In genomic region chr19:9936151-9937000, GRCh38 we compare ENCODE assay signal across 8 cellular contexts. TPM values are rescaled to one million over a fixed set of nuclear protein-coding genes. Genes with fewer than 3 reads are reported as not detected.
DNase-seq lines count a peak whose midpoint lies in the region; ATAC-seq, FAIRE-seq and TF ChIP-seq lines count a peak whose summit lies in the region.

OLFM2 (minus strand) TSS chr19:9936515; CDS start chr19:9936366, 149 bp downstream.

- FAIRE-seq in H54 (lab: Jason Lieb, UNC) = no peak

- H3K36me3 Mint-ChIP-seq in activated CD4-positive, alpha-beta T cell treated with anti-CD3 and anti-CD28 coated beads for 36 hours (ENCODE audit: low read depth) = no peaks in the 10 kb centered on the region
- H3K36me3 Mint-ChIP-seq in activated T-helper 1 cell treated with anti-CD3 and anti-CD28 coated beads, Interleukin-12 subunit alpha, Interleukin-12 subunit beta, Interleukin-2, Interleukin-4 antibody, amounts not matched to agents 30 ng/mL and 10 ng/mL and 1 ng/mL, durations not matched to agents 14 hours and 24 hours and 36 hours (ENCODE audit: low read depth) = no peaks in the 10 kb centered on the region

- TF ChIP-seq POLR2A in H54 (IDR thresholded peaks at IDR 0.05; ENCODE audit: low read depth, low read length) = no peak

- H3K9me3 ChIP-seq in iPS-18c (ENCODE audit: control insufficient read depth, insufficient read depth, low read length) = peaks cover 2% of the 10 kb centered on the region

- POLR2A ChIA-PET in activated CD4-positive, alpha-beta T cell treated with anti-CD3 and anti-CD28 coated beads for 36 hours (lab: Charles Lee) = no interaction called here

- intact Hi-C loops in activated CD4-positive, alpha-beta T cell treated with anti-CD3 and anti-CD28 coated beads for 36 hours (cut with DNase I, micrococcal nuclease) = loop anchor here in 1 of 2 experiments (10.0 kb wide), 1 partner anchor 448 kb away; the partner anchor contains the start of gene TYK2
- intact Hi-C loops in activated T-helper 1 cell treated with anti-CD3 and anti-CD28 coated beads, Interleukin-12 subunit alpha, Interleukin-12 subunit beta, Interleukin-2, Interleukin-4 antibody, amounts not matched to agents 30 ng/mL and 10 ng/mL and 1 ng/mL, durations not matched to agents 14 hours and 24 hours and 36 hours (cut with micrococcal nuclease) = no loop called here

- peaks cover 45% of the 10 kb centered on the region for H3K27me3 Mint-ChIP-seq in activated CD4-positive, alpha-beta T cell treated with anti-CD3 and anti-CD28 coated beads for 36 hours
- H3K27me3 Mint-ChIP-seq in activated T-helper 1 cell treated with anti-CD3 and anti-CD28 coated beads, Interleukin-12 subunit alpha, Interleukin-12 subunit beta, Interleukin-2, Interleukin-4 antibody, amounts not matched to agents 30 ng/mL and 10 ng/mL and 1 ng/mL, durations not matched to agents 14 hours and 24 hours and 36 hours (ENCODE audit: insufficient read depth) = peaks cover 51% of the 10 kb centered on the region

- CTCF ChIA-PET in activated CD4-positive, alpha-beta T cell treated with anti-CD3 and anti-CD28 coated beads for 36 hours (lab: Charles Lee) = no interaction called here

- peak; percentile 49 for DNase-seq in activated CD4-positive, alpha-beta T cell treated with anti-CD3 and anti-CD28 coated beads for 36 hours
- DNase-seq in activated CD4-positive, alpha-beta T cell treated with anti-CD3 and anti-CD28 coated beads for 1 hour = no peak
- DNase-seq in activated T-helper 1 cell treated with anti-CD3 and anti-CD28 coated beads, Interleukin-12 subunit alpha, Interleukin-12 subunit beta, Interleukin-2, Interleukin-4 antibody, amounts not matched to agents 30 ng/mL and 10 ng/mL and 1 ng/mL, durations not matched to agents 14 hours and 24 hours and 36 hours (ENCODE audit: low spot score) = no peak
- DNase-seq in stimulated activated naive CD4-positive, alpha-beta T cell treated with Interleukin-2 at 50 U/mL for 16 hours (lab: John Stamatoyannopoulos, UW) = peak; percentile 17
- DNase-seq in NCI-H226 (no peak), H54 (ENCODE audit: insufficient read length, low spot score) (no peak), cerebellar nuclear complex (lab: John Stamatoyannopoulos, UW) (no peak)

- no peaks in the 10 kb centered on the region for H3K9me3 Mint-ChIP-seq in activated CD4-positive, alpha-beta T cell treated with anti-CD3 and anti-CD28 coated beads for 36 hours (ENCODE audit: low read depth)
- no peaks in the 10 kb centered on the region for H3K9me3 Mint-ChIP-seq in activated T-helper 1 cell treated with anti-CD3 and anti-CD28 coated beads, Interleukin-12 subunit alpha, Interleukin-12 subunit beta, Interleukin-2, Interleukin-4 antibody, amounts not matched to agents 30 ng/mL and 10 ng/mL and 1 ng/mL, durations not matched to agents 14 hours and 24 hours and 36 hours

- H3K27ac Mint-ChIP-seq in activated CD4-positive, alpha-beta T cell treated with anti-CD3 and anti-CD28 coated beads for 36 hours = peak within 1 kb of the TSS; percentile 9
- H3K27ac Mint-ChIP-seq in activated T-helper 1 cell treated with anti-CD3 and anti-CD28 coated beads, Interleukin-12 subunit alpha, Interleukin-12 subunit beta, Interleukin-2, Interleukin-4 antibody, amounts not matched to agents 30 ng/mL and 10 ng/mL and 1 ng/mL, durations not matched to agents 14 hours and 24 hours and 36 hours = no peak within 1 kb of the TSS

- H3K4me3 Mint-ChIP-seq in activated CD4-positive, alpha-beta T cell treated with anti-CD3 and anti-CD28 coated beads for 36 hours = peak within 1 kb of the TSS; percentile 57
- peak within 1 kb of the TSS; percentile 44 for H3K4me3 Mint-ChIP-seq in activated T-helper 1 cell treated with anti-CD3 and anti-CD28 coated beads, Interleukin-12 subunit alpha, Interleukin-12 subunit beta, Interleukin-2, Interleukin-4 antibody, amounts not matched to agents 30 ng/mL and 10 ng/mL and 1 ng/mL, durations not matched to agents 14 hours and 24 hours and 36 hours

- peak within 1 kb of the TSS; percentile 75 for H3K4me3 ChIP-seq in iPS-18c (ENCODE audit: insufficient read depth, low read depth, low read length)

- peaks cover 20% of the 10 kb centered on the region for H3K4me1 Mint-ChIP-seq in activated CD4-positive, alpha-beta T cell treated with anti-CD3 and anti-CD28 coated beads for 36 hours
- peaks cover 21% of the 10 kb centered on the region for H3K4me1 Mint-ChIP-seq in activated T-helper 1 cell treated with anti-CD3 and anti-CD28 coated beads, Interleukin-12 subunit alpha, Interleukin-12 subunit beta, Interleukin-2, Interleukin-4 antibody, amounts not matched to agents 30 ng/mL and 10 ng/mL and 1 ng/mL, durations not matched to agents 14 hours and 24 hours and 36 hours (ENCODE audit: low read depth)

- no peak for ATAC-seq in activated CD4-positive, alpha-beta T cell treated with anti-CD3 and anti-CD28 coated beads for 36 hours

RNA-seq across cellular contexts. Expression of gene OLFM2, which starts in this region (rescaled TPM):
- 1 to 10 TPM; 1.3 to 1.8 TPM for total RNA-seq in activated CD4-positive, alpha-beta T cell treated with anti-CD3 and anti-CD28 coated beads for 36 hours
- 0.78 and 1.6 TPM in 2 replicates for total RNA-seq in activated T-helper 1 cell treated with anti-CD3 and anti-CD28 coated beads, Interleukin-12 subunit alpha, Interleukin-12 subunit beta, Interleukin-2, Interleukin-4 antibody, amounts not matched to agents 30 ng/mL and 10 ng/mL and 1 ng/mL, durations not matched to agents 14 hours and 24 hours and 36 hours

Comparison
In these comparisons a context has a peak if more than half of its experiments do, and no peak if none do; other contexts are left out.
1. DNase-seq: peak in activated CD4-positive, alpha-beta T cell treated with anti-CD3 and anti-CD28 coated beads for 36 hours (single experiment) and stimulated activated naive CD4-positive, alpha-beta T cell treated with Interleukin-2 at 50 U/mL for 16 hours (single experiment); none in activated CD4-positive, alpha-beta T cell treated with anti-CD3 and anti-CD28 coated beads for 1 hour (single experiment), activated T-helper 1 cell treated with anti-CD3 and anti-CD28 coated beads, Interleukin-12 subunit alpha, Interleukin-12 subunit beta, Interleukin-2, Interleukin-4 antibody, amounts not matched to agents 30 ng/mL and 10 ng/mL and 1 ng/mL, durations not matched to agents 14 hours and 24 hours and 36 hours (single experiment), NCI-H226 (single experiment), H54 (single experiment) and cerebellar nuclear complex (0 of 2).